In the genomic region with DNA sequence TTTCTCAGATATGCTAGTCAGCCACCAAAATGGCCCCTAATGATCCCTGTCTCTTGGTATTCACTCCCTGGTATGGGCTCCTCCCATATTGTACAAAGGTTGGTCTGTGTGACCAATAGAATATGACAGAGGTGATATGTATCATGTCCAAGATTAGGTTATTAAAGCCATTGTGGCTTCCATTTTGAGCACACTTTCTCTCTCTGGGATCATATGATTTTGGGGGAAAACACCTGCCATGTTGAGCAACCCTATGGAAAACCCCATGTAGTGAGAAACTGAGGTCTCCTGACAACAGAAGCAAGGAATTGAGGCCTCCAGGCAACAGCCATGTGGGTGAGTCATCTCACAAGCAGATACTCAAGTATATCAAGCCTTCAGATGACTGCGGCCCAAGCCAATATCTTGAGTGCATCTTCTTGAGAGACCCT, we compare ENCODE assay signal across 11 cellular contexts.
A peak's percentile ranks its signal among the peaks of the same experiment; 100 is the strongest.
DNase-seq lines count a peak whose midpoint lies in the region; ATAC-seq and TF ChIP-seq lines count a peak whose summit lies in the region.
"Had no signal": no experiment of that assay in that cellular context is flagged by ENCODE, and none has a peak within 500 bp of the region (broad histone marks: within the 10 kb centered on the region; RNA-seq: fewer than 3 reads in every experiment).

No MANE protein-coding gene starts in this region.

- H3K27ac ChIP-seq in DOHH2 (ENCODE audit: low read depth, low read length): peak overlapping the region; percentile 99
- H3K27ac ChIP-seq: adrenal gland, C4-2B, prostate gland had no signal

- peak overlapping the region; percentile 25 for H3K4me3 ChIP-seq in DOHH2 (ENCODE audit: low read length)
- H3K4me3 ChIP-seq in epithelial cell of esophagus (ENCODE audit: low read length): no peak overlapping the region
- H3K4me3 ChIP-seq: adrenal gland, prostate gland had no signal

- ATAC-seq in GM19023 (IDR thresholded peaks at IDR 0.05; ENCODE audit: unreplicated experiment) (peak; percentile 58), HG03108 (IDR thresholded peaks at IDR 0.05; ENCODE audit: unreplicated experiment) (peak; percentile 43), GM21526 (IDR thresholded peaks at IDR 0.05; ENCODE audit: low FRiP score, unreplicated experiment) (no peak)

- peaks cover 4% of the 10 kb centered on the region; the same call in 1 of the 2 replicates for H3K36me3 ChIP-seq in DOHH2 (ENCODE audit: control insufficient read depth, low read length)
- H3K36me3 ChIP-seq: adrenal gland, prostate gland had no signal

- H3K4me1 ChIP-seq in DOHH2 (ENCODE audit: control insufficient read depth, low read length): peaks cover 100% of the 10 kb centered on the region
- H3K4me1 ChIP-seq: adrenal gland, prostate gland had no signal

- no peaks in the 10 kb centered on the region for H3K9me2 ChIP-seq in DOHH2 (replicated peaks; ENCODE audit: control insufficient read depth, low read length)

- DNase-seq in epithelial cell of esophagus (ENCODE audit: low read depth) (peak; percentile 93), NCI-H82 (lab: John Stamatoyannopoulos, UW) (no peak), erythroblast (lab: John Stamatoyannopoulos, UW) (no peak), NCI-H345 treated with DMSO at 0.1 percent for 48 hours (lab: John Stamatoyannopoulos, UW; ENCODE audit: unreplicated experiment) (no peak)
- DNase-seq: adrenal gland had no signal

- no peak for TF ChIP-seq POLR2A in erythroblast (IDR thresholded peaks at IDR 0.05; ENCODE audit: low read length)

- no peaks in the 10 kb centered on the region for H4K20me1 ChIP-seq in DOHH2 (ENCODE audit: control insufficient read depth, insufficient read depth, low read depth, low read length)

- no peak for TF ChIP-seq CTCF in DOHH2 (IDR thresholded peaks at IDR 0.05; ENCODE audit: low read depth, low read length, poor library complexity, severe bottlenecking)
- no peak for TF ChIP-seq CTCF in epithelial cell of esophagus (IDR thresholded peaks at IDR 0.05; ENCODE audit: insufficient read depth, low read depth, low read length, missing control alignments)

- no peaks in the 10 kb centered on the region for H3K27me3 ChIP-seq in DOHH2 (ENCODE audit: control insufficient read depth, low read length)
- H3K27me3 ChIP-seq: adrenal gland had no signal

- peaks cover 50% of the 10 kb centered on the region for H3F3A ChIP-seq in DOHH2 (ENCODE audit: control insufficient read depth, insufficient read depth)

- H3K4me2 ChIP-seq in DOHH2 (ENCODE audit: low read length): peak overlapping the region; percentile 33

- peaks cover 13% of the 10 kb centered on the region; the same call in 1 of the 2 replicates for H3K79me2 ChIP-seq in DOHH2 (ENCODE audit: control insufficient read depth, low read length)

- H3K9me3 ChIP-seq in DOHH2 (ENCODE audit: control insufficient read depth, insufficient read depth, low read length): no peaks in the 10 kb centered on the region
- H3K9me3 ChIP-seq: adrenal gland, prostate gland had no signal
